Comparison of ENCODE assay signal across 14 cellular contexts in genomic region chr10:3750352-3750816, GRCh38. TPM values are rescaled to one million over a fixed set of nuclear protein-coding genes. Genes with fewer than 3 reads are reported as not detected.
A peak's percentile ranks its signal among the peaks of the same experiment; 100 is the strongest.
DNase-seq lines count a peak whose midpoint lies in the region; ATAC-seq, FAIRE-seq and TF ChIP-seq lines count a peak whose summit lies in the region.
"Had no signal": no experiment of that assay in that cellular context is flagged by ENCODE, and none has a peak within 500 bp of the region (broad histone marks: within the 10 kb centered on the region; RNA-seq: fewer than 3 reads in every experiment).

No MANE protein-coding gene starts in this region.

- peak overlapping the region in 3 of 10 experiments; percentile 16 to 41 (median 30); a peak in 3 of 20 replicates for H3K4me3 ChIP-seq in BLaER1 treated with 17β-estradiol and CSF1 and Interleukin-3, amounts not matched to agents 10 nM and 100 nM
- no peak overlapping the region for H3K4me3 ChIP-seq in SK-N-SH (ENCODE audit: low read depth in 2 of 2, low read length in 1 of 2)
- H3K4me3 ChIP-seq in HepG2 (replicated peaks in 1 of 3; ENCODE audit: insufficient read depth in 1 of 3, low read depth in 2 of 3, low read length in 3 of 3): peak overlapping the region in 1 of 3 experiments; percentile 53; a peak in 2 of 6 replicates
- H3K4me3 ChIP-seq in skin epidermis: no peak overlapping the region
- H3K4me3 ChIP-seq: HAP-1 had no signal

- H3K4me2 ChIP-seq in BLaER1 treated with 17β-estradiol and CSF1 and Interleukin-3, amounts not matched to agents 10 nM and 100 nM: peak overlapping the region; percentile 67 to 92 (median 81)
- H3K4me2 ChIP-seq in SK-N-SH: 0 out of 2 replicates have a peak overlapping the region, but pooled peaks have one; percentile 14
- H3K4me2 ChIP-seq in HepG2 (ENCODE audit: low read depth, low read length): peak overlapping the region; percentile 81

- intact Hi-C loops in HepG2 (cut with micrococcal nuclease; ENCODE audit: unreplicated experiment): no loop called here

- CTCF ChIA-PET in SK-N-SH (lab: Yijun Ruan, JAX): no interaction called here
- CTCF ChIA-PET in HepG2 (lab: Yijun Ruan, JAX; ENCODE audit: low intra/inter-chr PET ratio, low total read pairs): no interaction called here

- peaks cover 12% of the 10 kb centered on the region for H3F3A ChIP-seq in SK-N-SH (replicated peaks; ENCODE audit: insufficient read depth)

- TF ChIP-seq EP300 in SK-N-SH (IDR thresholded peaks at IDR 0.05; ENCODE audit: borderline replicate concordance in 1 of 2, low read depth in 1 of 2, low read length in 1 of 2) (no peak), HepG2 (IDR thresholded peaks at IDR 0.05; ENCODE audit: low read depth in 2 of 2, low read length in 2 of 2) (no peak), HepG2 (CRISPR knock-in tag; IDR thresholded peaks at IDR 0.05; ENCODE audit: borderline replicate concordance) (no peak)

- 97% methylated on average over 4 of the region's 4 CpGs for WGBS in SK-N-SH (ENCODE audit: low lambda C conversion rate)
- WGBS in HepG2 (ENCODE audit: low lambda C conversion rate): 87% methylated on average over 4 of the region's 4 CpGs

- POLR2A ChIA-PET in SK-N-SH (lab: Yijun Ruan, JAX) (no interaction called here), HepG2 (lab: Yijun Ruan, JAX) (interaction anchor here (1.2 to 2.5 kb wide), 3 partner anchors 10 to 35 kb away, joined by 3 to 11 read pairs (median 3); partner anchors contain the start of gene KLF6)

- H3K9me2 ChIP-seq in SK-N-SH: no peaks in the 10 kb centered on the region

- peak overlapping the region in 7 of 11 experiments; percentile 24 to 59 (median 47); a peak in 7 of 22 replicates for H3K27ac ChIP-seq in BLaER1 treated with 17β-estradiol and CSF1 and Interleukin-3, amounts not matched to agents 10 nM and 100 nM
- H3K27ac ChIP-seq in SK-N-SH (ENCODE audit: low read depth in 2 of 2, low read length in 1 of 2) (no peak overlapping the region), HepG2 (ENCODE audit: extremely low read length, insufficient read depth, low read length) (no peak overlapping the region), skin epidermis (peak overlapping the region in 13 of 21 experiments; percentile 16 to 75 (median 54))

- FAIRE-seq in HepG2 (lab: Jason Lieb, UNC): no peak
- FAIRE-seq: G401.6, kidney had no signal

- H3K27me3 ChIP-seq in BLaER1 treated with 17β-estradiol and CSF1 and Interleukin-3, amounts not matched to agents 10 nM and 100 nM: no peaks in the 10 kb centered on the region
- no peaks in the 10 kb centered on the region for H3K27me3 ChIP-seq in SK-N-SH (ENCODE audit: insufficient read depth)
- no peaks in the 10 kb centered on the region for H3K27me3 ChIP-seq in HepG2 (ENCODE audit: control insufficient read depth in 1 of 2, insufficient read depth in 2 of 2, low read length in 2 of 2)

- H3K79me2 ChIP-seq in SK-N-SH (ENCODE audit: insufficient read depth): no peaks in the 10 kb centered on the region
- no peaks in the 10 kb centered on the region for H3K79me2 ChIP-seq in HepG2 (ENCODE audit: insufficient read depth, low read length)

- TF ChIP-seq CTCF in SK-N-SH (IDR thresholded peaks at IDR 0.05) (no peak), HepG2 (CRISPR knock-in tag; IDR thresholded peaks at IDR 0.05) (no peak)

- no peak for TF ChIP-seq POLR2A in HepG2 (IDR thresholded peaks at IDR 0.05; ENCODE audit: insufficient read depth in 1 of 2, low read depth in 2 of 2, low read length in 2 of 2)

- H3K4me1 ChIP-seq in BLaER1 treated with 17β-estradiol and CSF1 and Interleukin-3, amounts not matched to agents 10 nM and 100 nM: peaks cover 28 to 49% (median 41%) of the 10 kb centered on the region in 10 experiments
- peaks cover 10 to 12% of the 10 kb centered on the region in 2 experiments; a peak in 3 of 4 replicates for H3K4me1 ChIP-seq in SK-N-SH (ENCODE audit: control insufficient read depth in 1 of 2, insufficient read depth in 2 of 2, low read depth in 1 of 2, low read length in 1 of 2)
- peaks cover 78% of the 10 kb centered on the region for H3K4me1 ChIP-seq in HepG2 (ENCODE audit: insufficient read depth, low read length)
- H3K4me1 ChIP-seq: HAP-1 had no signal

- no peak for TF ChIP-seq RAD21 in SK-N-SH (IDR thresholded peaks at IDR 0.05; ENCODE audit: low read length)
- TF ChIP-seq RAD21 in HepG2 (CRISPR knock-in tag; IDR thresholded peaks at IDR 0.05): no peak

- H2AFZ ChIP-seq in SK-N-SH (ENCODE audit: low read depth) (no peak overlapping the region), HepG2 (ENCODE audit: low read length) (peak overlapping the region; percentile 15)

- in situ Hi-C loops in HepG2 (cut with HindIII; ENCODE audit: extremely low pct_ligation_motif_present, low pct_unique_long_range_greater_than_20kb): loop anchor here (25.0 kb wide), 1 partner anchor 513 kb away; no protein-coding TSS in a partner anchor

- BruUV-seq in HepG2 (replicated peaks; lab: Mats Ljungman, UMichigan): no TSS peak

- H3K9ac ChIP-seq in BLaER1 treated with 17β-estradiol and CSF1 and Interleukin-3, amounts not matched to agents 10 nM and 100 nM: peak overlapping the region in 9 of 11 experiments; percentile 21 to 63 (median 47); a peak in 9 of 22 replicates
- H3K9ac ChIP-seq in SK-N-SH (no peak overlapping the region), HepG2 (ENCODE audit: insufficient read depth, low read depth, low read length) (no peak overlapping the region)

- H4K20me1 ChIP-seq in BLaER1 treated with 17β-estradiol and CSF1 and Interleukin-3, amounts not matched to agents 10 nM and 100 nM: no peaks in the 10 kb centered on the region
- H4K20me1 ChIP-seq in SK-N-SH (ENCODE audit: insufficient read depth) (no peaks in the 10 kb centered on the region), HepG2 (ENCODE audit: insufficient read depth, low read length) (no peaks in the 10 kb centered on the region)

- no peaks in the 10 kb centered on the region for H3K36me3 ChIP-seq in BLaER1 treated with 17β-estradiol and CSF1 and Interleukin-3, amounts not matched to agents 10 nM and 100 nM
- no peaks in the 10 kb centered on the region for H3K36me3 ChIP-seq in SK-N-SH (replicated peaks in 1 of 2; ENCODE audit: control insufficient read depth in 1 of 2, insufficient read depth in 2 of 2, low read length in 1 of 2)
- H3K36me3 ChIP-seq in HepG2 (replicated peaks in 1 of 2; ENCODE audit: control insufficient read depth in 1 of 2, insufficient read depth in 2 of 2, low read length in 2 of 2): no peaks in the 10 kb centered on the region
- H3K36me3 ChIP-seq: HAP-1 had no signal

- no peak for ATAC-seq in HepG2
- ATAC-seq: natural killer cell, WTC11 had no signal

- no peaks in the 10 kb centered on the region for H3K9me3 ChIP-seq in BLaER1 treated with 17β-estradiol and CSF1 and Interleukin-3, amounts not matched to agents 10 nM and 100 nM (replicated peaks in 1 of 11)
- H3K9me3 ChIP-seq in SK-N-SH (no peaks in the 10 kb centered on the region), HepG2 (ENCODE audit: low read length) (no peaks in the 10 kb centered on the region)
- H3K9me3 ChIP-seq: HAP-1 had no signal

- DNase-seq in SK-N-SH (no peak), HepG2 (ENCODE audit: low spot score) (no peak), foreskin melanocyte (no peak), SKM-1 (lab: John Stamatoyannopoulos, UW; ENCODE audit: unreplicated experiment) (no peak), NCI-H774 (lab: John Stamatoyannopoulos, UW) (no peak)
- no peak for DNase-seq in activated CD4-positive, alpha-beta T cell treated with anti-CD3 and anti-CD28 coated beads for 48 hours
- DNase-seq: kidney, natural killer cell, NCI-H2171 had no signal

TF ChIP-seq in SK-N-SH, 30 proteins besides CTCF, POLR2A, EP300 and RAD21 (continues in another document):
- TF ChIP-seq FOSL2 (IDR thresholded peaks at IDR 0.05; ENCODE audit: borderline replicate concordance, low read depth) (no peak), POLR2AphosphoS5 (IDR thresholded peaks at IDR 0.05; ENCODE audit: low read depth, low read length) (no peak)

TF ChIP-seq in HepG2, 621 proteins besides CTCF, POLR2A, EP300 and RAD21 (continues in another document):
- TF ChIP-seq ZFP82 (CRISPR knock-in tag; IDR thresholded peaks at IDR 0.05; ENCODE audit: borderline replicate concordance) (0 out of 2 replicates have a peak, but pooled peaks have one; percentile 28), KLF12 (CRISPR knock-in tag; IDR thresholded peaks at IDR 0.05; ENCODE audit: borderline replicate concordance) (no peak)

RNA-seq across cellular contexts. Expression of gene KLF6, which starts 34.6 kb away (rescaled TPM):
- 127 and 148 TPM in 2 replicates for polyA plus RNA-seq in SK-N-SH (2012; rRNA removed)
- 72.3 and 76.2 TPM in 2 replicates for polyA plus RNA-seq in SK-N-SH (2012; cell fraction: cytosol; rRNA removed)
- polyA plus RNA-seq in SK-N-SH (2012; cell fraction: nucleus; rRNA removed): 687 and 844 TPM in 2 replicates
- total RNA-seq in HepG2 (2016; rRNA removed; fragmentation: Illumina TruSeq; extraction: Trizol): 13.5 and 27.0 TPM in 2 replicates
- total RNA-seq in HepG2 (2016; cell fraction: cytosol; rRNA removed; fragmentation: Illumina TruSeq; extraction: Trizol; ENCODE audit: low read depth): 17.4 and 21.1 TPM in 2 replicates
- total RNA-seq in HepG2 (2016; cell fraction: insoluble cytoplasmic fraction; rRNA removed; fragmentation: Illumina TruSeq; extraction: Trizol): 13.7 and 28.9 TPM in 2 replicates
- 23.0 and 29.0 TPM in 2 replicates for total RNA-seq in HepG2 (2016; cell fraction: membrane; rRNA removed; fragmentation: Illumina TruSeq; extraction: Trizol)
- 106 and 113 TPM in 2 replicates for total RNA-seq in HepG2 (2016; cell fraction: nucleus; rRNA removed; fragmentation: Illumina TruSeq; extraction: Trizol)
- polyA plus RNA-seq in HepG2 (2011; rRNA removed): 71.9 and 75.4 TPM in 2 replicates
- 35.6 and 36.3 TPM in 2 replicates for polyA plus RNA-seq in HepG2 (2011; cell fraction: cytosol; rRNA removed)
- polyA plus RNA-seq in HepG2 (2011; cell fraction: nucleus; rRNA removed): 201 and 233 TPM in 2 replicates
- 28.6 and 64.6 TPM in 2 replicates for polyA plus RNA-seq in HepG2 (2012)
- 2.8 and 3.6 TPM in 2 replicates for polyA plus RNA-seq in HepG2 (2016; cell fraction: cytosol; fragmentation: Illumina TruSeq; extraction: Trizol; ENCODE audit: low read depth)
- 25.4 and 29.8 TPM in 2 replicates for polyA plus RNA-seq in HepG2 (2016; cell fraction: insoluble cytoplasmic fraction; fragmentation: Illumina TruSeq; extraction: Trizol; ENCODE audit: low read depth)
- polyA plus RNA-seq in HepG2 (2016; cell fraction: membrane; fragmentation: Illumina TruSeq; extraction: Trizol; ENCODE audit: low read depth): 11.0 and 14.7 TPM in 2 replicates
- polyA plus RNA-seq in HepG2 (2016; cell fraction: nucleus; fragmentation: Illumina TruSeq; extraction: Trizol; ENCODE audit: insufficient read depth, low read depth): 165 and 176 TPM in 2 replicates
- 46.3 and 318 TPM in 2 replicates for polyA minus RNA-seq in HepG2 (2011; rRNA and poly(A)+ RNA removed; ENCODE audit: low replicate concordance)
- 50.8 and 67.4 TPM in 2 replicates for polyA minus RNA-seq in HepG2 (2011; cell fraction: cytosol; rRNA and poly(A)+ RNA removed)
- 544 and 615 TPM in 2 replicates for polyA minus RNA-seq in HepG2 (2011; cell fraction: nucleus; rRNA and poly(A)+ RNA removed)

Comparison
In these comparisons a context has a peak if more than half of its experiments do, and no peak if none do; other contexts are left out.
1. H3K27ac ChIP-seq: peak in BLaER1 treated with 17β-estradiol and CSF1 and Interleukin-3, amounts not matched to agents 10 nM and 100 nM (7 of 11) and skin epidermis (13 of 21); none in SK-N-SH (0 of 2) and HepG2 (single experiment).
2. H3K4me2 ChIP-seq: peak in every context shown above with its lines; median percentile 81 in BLaER1 treated with 17β-estradiol and CSF1 and Interleukin-3, amounts not matched to agents 10 nM and 100 nM; 81 in HepG2; 14 in SK-N-SH.
3. H3K9ac ChIP-seq: peak in BLaER1 treated with 17β-estradiol and CSF1 and Interleukin-3, amounts not matched to agents 10 nM and 100 nM (9 of 11); none in SK-N-SH (single experiment) and HepG2 (single experiment).